ENCODE assay signal across 11 cellular contexts in the genomic region with DNA sequence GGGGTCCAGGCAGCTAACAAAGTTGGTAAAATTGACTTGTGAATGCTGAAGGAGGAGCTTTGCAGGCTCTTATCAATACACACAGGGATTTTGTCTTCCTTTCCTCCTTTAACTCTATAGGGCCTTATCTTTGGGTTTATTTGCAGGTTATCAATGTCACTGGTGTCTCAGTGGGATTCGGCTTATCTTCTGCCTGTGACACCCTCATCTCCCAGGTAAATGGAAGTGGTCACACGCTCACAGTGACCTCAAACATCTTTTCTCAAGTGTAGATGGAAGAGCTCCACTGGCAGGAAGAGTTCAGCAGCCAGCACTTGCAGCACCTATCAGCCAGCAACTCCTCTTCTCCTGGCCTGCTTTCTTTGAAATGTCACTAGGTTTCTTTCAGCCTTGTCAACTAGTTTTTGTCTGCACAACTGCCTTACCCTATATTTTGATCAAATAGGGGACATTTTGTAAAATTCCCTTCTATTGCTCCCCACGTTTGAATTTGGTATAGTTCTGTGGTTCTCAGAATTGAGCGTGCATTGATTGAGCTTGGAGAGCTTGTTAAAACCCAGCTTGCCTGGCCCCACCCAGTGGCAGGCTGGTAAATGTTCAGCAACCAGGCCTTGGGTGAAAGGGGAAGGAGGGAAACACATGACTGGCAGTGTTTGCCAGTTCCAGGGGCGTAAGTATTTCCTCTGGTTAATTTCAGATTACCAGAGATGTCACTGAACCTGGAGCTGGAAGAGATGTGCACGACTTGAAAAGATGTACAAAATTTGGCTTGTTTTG. TPM values are rescaled to one million over a fixed set of nuclear protein-coding genes. Genes with fewer than 3 reads are reported as not detected.
DNase-seq lines count a peak whose midpoint lies in the region; ATAC-seq, FAIRE-seq and TF ChIP-seq lines count a peak whose summit lies in the region.
"Had no signal": no experiment of that assay in that cellular context is flagged by ENCODE, and none has a peak within 500 bp of the region (broad histone marks: within the 10 kb centered on the region; RNA-seq: fewer than 3 reads in every experiment).

No MANE protein-coding gene starts in this region.

- no peaks in the 10 kb centered on the region for H3K9me3 Mint-ChIP-seq in natural killer cell treated with Interleukin-12 subunit alpha and Interleukin-12 subunit beta and Interleukin-15 and Interleukin-18, amount 100 ng/mL, for 72 hours

- peak; percentile 55 for FAIRE-seq in GM12891 (lab: Jason Lieb, UNC)

- H3K36me3 ChIP-seq in OCI-LY1 (ENCODE audit: insufficient read depth, low read length) (no peaks in the 10 kb centered on the region), psoas muscle (ENCODE audit: insufficient read depth in 1 of 2, low read depth in 1 of 2) (peaks cover 0 to 61% of the 10 kb centered on the region in 2 donors), SJCRH30 (no peaks in the 10 kb centered on the region)

- no peaks in the 10 kb centered on the region for H3K36me3 Mint-ChIP-seq in natural killer cell treated with Interleukin-12 subunit alpha and Interleukin-12 subunit beta and Interleukin-15 and Interleukin-18, amount 100 ng/mL, for 72 hours

- no peak overlapping the region for H3K4me3 ChIP-seq in OCI-LY1 (ENCODE audit: low read depth, low read length, poor library complexity, severe bottlenecking)
- no peak overlapping the region for H3K4me3 ChIP-seq in psoas muscle
- no peak overlapping the region for H3K4me3 ChIP-seq in SJCRH30

- H3K4me1 ChIP-seq in OCI-LY1 (ENCODE audit: insufficient read depth, low read length, severe bottlenecking) (no peaks in the 10 kb centered on the region), psoas muscle (no peaks in the 10 kb centered on the region), SJCRH30 (no peaks in the 10 kb centered on the region)

- ATAC-seq in psoas muscle = peak in 3 of 4 donors; percentile 64 to 86 (median 84)
- no peak for ATAC-seq in natural killer cell treated with Interleukin-12 subunit alpha and Interleukin-12 subunit beta and Interleukin-15 and Interleukin-18, amount 100 ng/mL, for 72 hours
- no peak for ATAC-seq in GM18502 (IDR thresholded peaks at IDR 0.05; ENCODE audit: poor library complexity, unreplicated experiment)
- ATAC-seq: Panc1 had no signal

- H3F3A ChIP-seq in OCI-LY1 (ENCODE audit: insufficient read depth, low read length) = no peaks in the 10 kb centered on the region

- no peaks in the 10 kb centered on the region for H3K79me2 ChIP-seq in OCI-LY1 (ENCODE audit: insufficient read depth, low read length)

- H3K4me1 Mint-ChIP-seq in natural killer cell treated with Interleukin-12 subunit alpha and Interleukin-12 subunit beta and Interleukin-15 and Interleukin-18, amount 100 ng/mL, for 72 hours (ENCODE audit: low read depth in 2 of 2) = no peaks in the 10 kb centered on the region

- H3K4me3 Mint-ChIP-seq in natural killer cell treated with Interleukin-12 subunit alpha and Interleukin-12 subunit beta and Interleukin-15 and Interleukin-18, amount 100 ng/mL, for 72 hours = no peak overlapping the region

- H3K9me3 ChIP-seq in OCI-LY1 (ENCODE audit: low read length) (no peaks in the 10 kb centered on the region), psoas muscle (no peaks in the 10 kb centered on the region), SJCRH30 (replicated peaks) (no peaks in the 10 kb centered on the region)

- H3K27me3 ChIP-seq in OCI-LY1 (ENCODE audit: insufficient read depth, low read length) = no peaks in the 10 kb centered on the region; the same call in 1 of the 2 replicates
- H3K27me3 ChIP-seq in psoas muscle (ENCODE audit: insufficient read depth in 3 of 3, low read length in 2 of 3) = no peaks in the 10 kb centered on the region
- 0 out of 2 replicates have a peak, but pooled peaks cover 10% of the 10 kb centered on the region for H3K27me3 ChIP-seq in SJCRH30

- H2AFZ ChIP-seq in OCI-LY1 (ENCODE audit: low read length) = no peak overlapping the region

- no peaks in the 10 kb centered on the region for H3K9me2 ChIP-seq in OCI-LY1 (ENCODE audit: low read depth, low read length)

- WGBS in psoas muscle, 3 donors = 40 to 58% (median 51%) methylated on average over 6 of the region's 6 CpGs

- H4K20me1 ChIP-seq in OCI-LY1 (ENCODE audit: insufficient read depth, low read length) = no peaks in the 10 kb centered on the region

- H3K27me3 Mint-ChIP-seq in natural killer cell treated with Interleukin-12 subunit alpha and Interleukin-12 subunit beta and Interleukin-15 and Interleukin-18, amount 100 ng/mL, for 72 hours = no peaks in the 10 kb centered on the region

- H3K4me2 ChIP-seq in OCI-LY1 (ENCODE audit: low read length) = no peak overlapping the region

- no peak for TF ChIP-seq POLR2A in GM12891 (IDR thresholded peaks at IDR 0.05; ENCODE audit: low read depth, low read length)

- peak; percentile 19; the same call in 1 of the 2 replicates for TF ChIP-seq CTCF in OCI-LY1 (IDR thresholded peaks at IDR 0.05; ENCODE audit: low read length)
- TF ChIP-seq CTCF in psoas muscle (IDR thresholded peaks at IDR 0.05) = peak; percentile 23

- DNase-seq in GM12891 (ENCODE audit: insufficient read length, low spot score) (no peak), head of caudate nucleus (peak in 40 of 42 donors; percentile 17 to 77 (median 53)), psoas muscle (peak; percentile 43 to 58), kidney glomerular epithelial cell (lab: John Stamatoyannopoulos, UW) (no peak), SJCRH30 (no peak)
- no peak for DNase-seq in natural killer cell treated with Interleukin-12 subunit alpha and Interleukin-12 subunit beta and Interleukin-15 and Interleukin-18, amount 100 ng/mL, for 72 hours (ENCODE audit: low spot score)
- DNase-seq: GDM1, H7 had no signal

- intact Hi-C loops in head of caudate nucleus (cut with DNase I) (no loop called here), psoas muscle (cut with DNase I) (loop anchor here in 1 of 2 donors (5.0 kb wide), 1 partner anchor 34 kb away; no protein-coding TSS in a partner anchor)

- no peak overlapping the region for H3K27ac Mint-ChIP-seq in natural killer cell treated with Interleukin-12 subunit alpha and Interleukin-12 subunit beta and Interleukin-15 and Interleukin-18, amount 100 ng/mL, for 72 hours

- H3K27ac ChIP-seq in OCI-LY1 (ENCODE audit: low read depth, low read length, poor library complexity, severe bottlenecking) (no peak overlapping the region), psoas muscle (no peak overlapping the region), SJCRH30 (no peak overlapping the region)

- no peak overlapping the region for H3K9ac ChIP-seq in OCI-LY1 (ENCODE audit: low read length)

TF ChIP-seq in GM12891, 5 proteins besides CTCF, POLR2A, EP300 and RAD21:
- TF ChIP-seq TAF1 (IDR thresholded peaks at IDR 0.05; ENCODE audit: low read depth, low read length) (no peak), SPI1 (IDR thresholded peaks at IDR 0.05; ENCODE audit: low read depth, low read length) (no peak), PAX5 (IDR thresholded peaks at IDR 0.05; ENCODE audit: insufficient read depth, low read length, severe bottlenecking) (no peak), POU2F2 (IDR thresholded peaks at IDR 0.05; ENCODE audit: low read depth, low read length) (no peak), POLR2AphosphoS5 (IDR thresholded peaks at IDR 0.05; ENCODE audit: low read depth, low read length) (no peak)

RNA-seq across cellular contexts. Expression of a gene that starts 12.8 kb away (rescaled TPM):
- 9.7 TPM for polyA plus RNA-seq in GM12891 (2012; ENCODE audit: low read depth, missing spikeins)
- total RNA-seq in psoas muscle = 10 to 100 TPM; 27.7 to 57.3 (median 42.8) TPM
- 10 to 100 TPM; 13.0 to 29.1 (median 20.7) TPM for polyA plus RNA-seq in psoas muscle
- not detected in 2 replicates for total RNA-seq in SJCRH30 (2014; rRNA removed; shearing (Covaris generic))
- not detected for total RNA-seq in natural killer cell treated with Interleukin-12 subunit alpha and Interleukin-12 subunit beta and Interleukin-15 and Interleukin-18, amount 100 ng/mL, for 72 hours

Comparison
In these comparisons a context has a peak if more than half of its experiments do, and no peak if none do; other contexts are left out.
1. DNase-seq: peak in head of caudate nucleus (40 of 42) and psoas muscle (2 of 2); none in GM12891 (single experiment), kidney glomerular epithelial cell (single experiment), SJCRH30 (0 of 2) and natural killer cell treated with Interleukin-12 subunit alpha and Interleukin-12 subunit beta and Interleukin-15 and Interleukin-18, amount 100 ng/mL, for 72 hours (single experiment).
2. ATAC-seq: peak in psoas muscle (3 of 4); none in natural killer cell treated with Interleukin-12 subunit alpha and Interleukin-12 subunit beta and Interleukin-15 and Interleukin-18, amount 100 ng/mL, for 72 hours (0 of 2) and GM18502 (single experiment).
3. RNA of a gene that starts 12.8 kb away (total RNA-seq): 27.7 to 57.3 TPM in psoas muscle; not detected in natural killer cell treated with Interleukin-12 subunit alpha and Interleukin-12 subunit beta and Interleukin-15 and Interleukin-18, amount 100 ng/mL, for 72 hours and not detected in SJCRH30; every median in the first group is over 10 times any median in the second.